9 cellular contexts compared by ENCODE assay signal in the genomic region with DNA sequence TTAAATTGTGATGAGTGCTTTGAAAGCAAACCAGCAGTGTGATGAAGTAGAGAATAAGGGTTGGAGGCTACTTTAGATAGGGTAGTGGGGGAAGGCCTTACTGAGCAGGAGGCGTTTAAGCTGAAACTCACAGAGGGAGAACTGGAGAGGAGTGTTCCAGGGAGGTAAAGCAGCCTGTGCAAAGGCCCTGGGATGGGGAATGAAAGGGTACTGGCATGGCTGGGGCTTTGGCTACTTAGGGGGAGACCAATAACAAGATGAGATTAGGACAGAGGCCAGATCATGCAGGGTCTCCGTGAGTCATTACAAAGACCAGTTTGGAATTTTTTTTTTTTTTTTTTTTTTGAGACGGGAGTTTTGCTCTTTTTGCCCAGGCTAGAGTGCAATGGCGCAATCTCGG. TPM values are rescaled to one million over a fixed set of nuclear protein-coding genes. Genes with fewer than 3 reads are reported as not detected.
A peak's percentile ranks its signal among the peaks of the same experiment; 100 is the strongest.
DNase-seq lines count a peak whose midpoint lies in the region; ATAC-seq and TF ChIP-seq lines count a peak whose summit lies in the region.
"Had no signal": no experiment of that assay in that cellular context is flagged by ENCODE, and none has a peak within 500 bp of the region (broad histone marks: within the 10 kb centered on the region; RNA-seq: fewer than 3 reads in every experiment).

No MANE protein-coding gene starts in this region.

- CTCF ChIA-PET in activated CD4-positive, alpha-beta T cell treated with anti-CD3 and anti-CD28 coated beads for 36 hours (lab: Charles Lee): interaction anchor here (0.7 to 1.4 kb wide), 4 partner anchors 9 to 60 kb away, joined by 3 to 5 read pairs (median 4); no protein-coding TSS in a partner anchor

- POLR2A ChIA-PET in activated CD4-positive, alpha-beta T cell treated with anti-CD3 and anti-CD28 coated beads for 36 hours (lab: Charles Lee): no interaction called here

- H3K27ac ChIP-seq in VCaP (peak overlapping the region; percentile 93; the same call in 1 of the 2 replicates), smooth muscle cell (ENCODE audit: low read depth) (no peak overlapping the region)

- no peak overlapping the region for H3K9ac ChIP-seq in smooth muscle cell (ENCODE audit: low read depth)

- no peaks in the 10 kb centered on the region for H3K36me3 ChIP-seq in smooth muscle cell (ENCODE audit: low read depth)

- intact Hi-C loops in activated CD4-positive, alpha-beta T cell treated with anti-CD3 and anti-CD28 coated beads for 36 hours (cut with DNase I, micrococcal nuclease): loop anchor here in 1 of 2 experiments (1.0 to 5.0 kb wide), 6 partner anchors 47 to 1256 kb away; a partner anchor contains a TSS
- intact Hi-C loops in CD14-positive monocyte (cut with micrococcal nuclease): no loop called here

- H3K9me3 Mint-ChIP-seq in activated CD4-positive, alpha-beta T cell treated with anti-CD3 and anti-CD28 coated beads for 36 hours (ENCODE audit: low read depth): no peaks in the 10 kb centered on the region
- H3K9me3 Mint-ChIP-seq in CD14-positive monocyte: peaks cover 0 to 3% (median 0%) of the 10 kb centered on the region in 7 donors

- H3K4me2 ChIP-seq in smooth muscle cell: peak overlapping the region; percentile 86

- H3K4me1 Mint-ChIP-seq in activated CD4-positive, alpha-beta T cell treated with anti-CD3 and anti-CD28 coated beads for 36 hours: peaks cover 45% of the 10 kb centered on the region
- H3K4me1 Mint-ChIP-seq in CD14-positive monocyte: peaks cover 57% of the 10 kb centered on the region

- peaks cover 29% of the 10 kb centered on the region for H3K36me3 Mint-ChIP-seq in activated CD4-positive, alpha-beta T cell treated with anti-CD3 and anti-CD28 coated beads for 36 hours (ENCODE audit: low read depth)
- H3K36me3 Mint-ChIP-seq in CD14-positive monocyte: peaks cover 3 to 5% of the 10 kb centered on the region in 2 donors

- H2AFZ ChIP-seq in smooth muscle cell (ENCODE audit: low read depth): no peak overlapping the region

- H4K20me1 ChIP-seq in smooth muscle cell (ENCODE audit: low read depth): peaks cover 52% of the 10 kb centered on the region

- no peaks in the 10 kb centered on the region for H3F3A ChIP-seq in smooth muscle cell (ENCODE audit: low read depth)

- no peak for TF ChIP-seq CTCF in VCaP (conservative IDR thresholded peaks at IDR 0.05)
- no peak for TF ChIP-seq CTCF in fibroblast of the aortic adventitia (IDR thresholded peaks at IDR 0.05; ENCODE audit: insufficient read depth, low read length)
- TF ChIP-seq CTCF in smooth muscle cell (IDR thresholded peaks at IDR 0.05; ENCODE audit: borderline replicate concordance, insufficient read depth, poor library complexity, severe bottlenecking): no peak
- no peak for TF ChIP-seq CTCF in CD14-positive monocyte (IDR thresholded peaks at IDR 0.05)

- 91% methylated on average over 5 of the region's 5 CpGs for WGBS in smooth muscle cell (ENCODE audit: low lambda C conversion rate)

- DNase-seq in activated CD4-positive, alpha-beta T cell treated with anti-CD3 and anti-CD28 coated beads for 36 hours: no peak
- DNase-seq in activated CD4-positive, alpha-beta T cell treated with anti-CD3 and anti-CD28 coated beads for 48 hours: no peak
- DNase-seq in fibroblast of the aortic adventitia (ENCODE audit: low read depth) (no peak), smooth muscle cell (lab: John Stamatoyannopoulos, UW; ENCODE audit: unreplicated experiment) (no peak), superior temporal gyrus (ENCODE audit: extremely low spot score) (no peak), CD14-positive monocyte (ENCODE audit: low spot score) (no peak)
- DNase-seq in effector CD8-positive, alpha-beta T cell (lab: John Stamatoyannopoulos, UW): no peak
- DNase-seq: NCI-H1436 treated with DMSO at 0.1 percent for 48 hours had no signal

- peak overlapping the region; percentile 98 for H3K4me3 ChIP-seq in fibroblast of the aortic adventitia (ENCODE audit: low read depth, low read length)
- H3K4me3 ChIP-seq in smooth muscle cell: peak overlapping the region; percentile 99

- H3K9me3 ChIP-seq in smooth muscle cell (replicated peaks; ENCODE audit: low read depth): no peaks in the 10 kb centered on the region

- no peaks in the 10 kb centered on the region for H3K27me3 ChIP-seq in smooth muscle cell (ENCODE audit: low read depth)

- ATAC-seq in activated CD4-positive, alpha-beta T cell treated with anti-CD3 and anti-CD28 coated beads for 36 hours: no peak

- H3K4me1 ChIP-seq in smooth muscle cell (ENCODE audit: low read depth): peaks cover 4% of the 10 kb centered on the region

- H3K79me2 ChIP-seq in smooth muscle cell (ENCODE audit: low read depth): peaks cover 39% of the 10 kb centered on the region

- peak overlapping the region; percentile 90 for H3K4me3 Mint-ChIP-seq in activated CD4-positive, alpha-beta T cell treated with anti-CD3 and anti-CD28 coated beads for 36 hours
- H3K4me3 Mint-ChIP-seq in CD14-positive monocyte: no peak overlapping the region

- H3K27ac Mint-ChIP-seq in activated CD4-positive, alpha-beta T cell treated with anti-CD3 and anti-CD28 coated beads for 36 hours: peak overlapping the region; percentile 91
- H3K27ac Mint-ChIP-seq in CD14-positive monocyte: peak overlapping the region in 2 of 7 donors; percentile 64 to 75

- no peaks in the 10 kb centered on the region for H3K27me3 Mint-ChIP-seq in activated CD4-positive, alpha-beta T cell treated with anti-CD3 and anti-CD28 coated beads for 36 hours
- H3K27me3 Mint-ChIP-seq in CD14-positive monocyte (ENCODE audit: low read depth in 3 of 3): peaks cover 1 to 9% (median 9%) of the 10 kb centered on the region in 3 donors

RNA-seq across cellular contexts. Expression of a gene that starts 1.1 kb away (rescaled TPM):
- 100 to 1,000 TPM in 1 of 2 experiments, 10 to 100 TPM in 1; 100.0 to 129 TPM for total RNA-seq in activated CD4-positive, alpha-beta T cell treated with anti-CD3 and anti-CD28 coated beads for 36 hours
- 14.9 and 52.4 TPM in 2 replicates for total RNA-seq in fibroblast of the aortic adventitia (ENCODE audit: low replicate concordance)
- total RNA-seq in smooth muscle cell: 34.5 and 44.9 TPM in 2 replicates
- polyA plus RNA-seq in smooth muscle cell: 57.7 and 60.0 TPM in 2 replicates
- polyA plus RNA-seq in CD14-positive monocyte: 10 to 100 TPM in 1 of 2 donors, 1 to 10 TPM in 1; 9.9 to 12.6 TPM

RNA-seq across cellular contexts. Expression of a gene that starts 51.1 kb away (rescaled TPM):
- total RNA-seq in activated CD4-positive, alpha-beta T cell treated with anti-CD3 and anti-CD28 coated beads for 36 hours: not detected
- total RNA-seq in fibroblast of the aortic adventitia (ENCODE audit: low replicate concordance) (0.49 and 0.99 TPM in 2 replicates), smooth muscle cell (4.9 and 15.2 TPM in 2 replicates)
- polyA plus RNA-seq in smooth muscle cell (16.2 and 20.8 TPM in 2 replicates), CD14-positive monocyte (not detected)
